1 cellular context compared by ENCODE assay signal in the genomic region with DNA sequence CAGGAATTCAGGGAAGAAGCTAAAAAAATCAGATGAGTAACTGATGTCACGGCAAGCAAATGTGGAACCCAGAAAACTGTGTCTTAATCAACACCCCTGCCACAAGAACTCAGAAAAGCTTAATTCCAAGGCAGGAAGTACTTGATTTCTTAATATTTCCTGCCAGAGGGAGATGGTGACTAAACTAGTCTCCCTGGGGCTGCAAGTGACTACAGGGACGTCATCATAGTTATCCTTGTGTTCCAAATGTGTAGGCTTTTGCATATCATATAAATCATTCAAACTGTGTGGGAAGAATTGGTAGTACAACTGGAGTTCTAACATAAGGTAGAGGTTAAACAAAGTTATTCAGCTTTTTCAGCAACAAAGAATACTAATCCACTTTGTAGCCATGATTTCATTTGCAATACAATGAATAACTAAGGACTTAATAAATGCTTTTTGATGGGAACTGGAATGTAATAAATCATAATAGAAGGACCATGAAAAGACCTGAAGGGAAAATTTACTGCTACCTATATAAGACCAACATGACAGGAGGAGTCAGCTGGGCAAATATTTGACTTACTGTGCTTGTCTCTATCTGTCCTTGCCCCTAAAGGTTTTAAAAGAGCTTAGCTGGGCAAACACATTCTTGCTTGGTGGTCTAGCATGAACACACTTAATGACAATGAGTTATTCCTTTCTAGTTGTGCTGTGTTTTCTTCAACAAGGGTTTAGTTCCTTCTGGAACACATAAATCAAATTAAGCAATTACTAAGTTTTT.
TF ChIP-seq lines count a peak whose summit lies in the region.

No MANE protein-coding gene starts in this region.

TF ChIP-seq in HepG2, 621 proteins besides CTCF, POLR2A, EP300 and RAD21 (continued from another document):
- TF ChIP-seq ARID5B (CRISPR knock-in tag; IDR thresholded peaks at IDR 0.05) (0 out of 2 replicates have a peak, but pooled peaks have one; percentile 25), SAP130 (CRISPR knock-in tag; IDR thresholded peaks at IDR 0.05; ENCODE audit: low read depth) (peak; percentile 47; the same call in 1 of the 2 replicates), EZH2 (conservative IDR thresholded peaks at IDR 0.05; ENCODE audit: low read depth, low read length) (no peak), TGIF2 (CRISPR knock-in tag; IDR thresholded peaks at IDR 0.05) (peak; percentile 73; the same call in 1 of the 2 replicates), SOX13 (IDR thresholded peaks at IDR 0.05) (no peak), SOX13 (CRISPR knock-in tag; conservative IDR thresholded peaks at IDR 0.05 in 1 of 2, IDR thresholded peaks at IDR 0.05 in 1 of 2) (peak in 1 of 2 experiments; percentile 41; a peak in 1 of 4 replicates), DMAP1 (CRISPR knock-in tag; IDR thresholded peaks at IDR 0.05) (no peak), ZMAT3 (CRISPR knock-in tag; conservative IDR thresholded peaks at IDR 0.05) (no peak), PITX1 (CRISPR knock-in tag; IDR thresholded peaks at IDR 0.05) (0 out of 2 replicates have a peak, but pooled peaks have one; percentile 29), ZNF652 (CRISPR knock-in tag; IDR thresholded peaks at IDR 0.05; ENCODE audit: borderline replicate concordance, low read depth) (no peak), ISL2 (CRISPR knock-in tag; IDR thresholded peaks at IDR 0.05) (peak; percentile 32; the same call in 1 of the 2 replicates), FOXA3 (CRISPR knock-in tag; IDR thresholded peaks at IDR 0.05) (peak; percentile 34; the same call in 1 of the 2 replicates), FOXA1 (IDR thresholded peaks at IDR 0.05) (no peak), FOXA1 (CRISPR knock-in tag; IDR thresholded peaks at IDR 0.05) (0 out of 2 replicates have a peak, but pooled peaks have one; percentile 20), GATAD2A (CRISPR knock-in tag; IDR thresholded peaks at IDR 0.05) (0 out of 2 replicates have a peak, but pooled peaks have one; percentile 25), ZMYM4 (CRISPR knock-in tag; IDR thresholded peaks at IDR 0.05) (peak; percentile 26; the same call in 1 of the 2 replicates)
- TF ChIP-seq, protein P1, sequence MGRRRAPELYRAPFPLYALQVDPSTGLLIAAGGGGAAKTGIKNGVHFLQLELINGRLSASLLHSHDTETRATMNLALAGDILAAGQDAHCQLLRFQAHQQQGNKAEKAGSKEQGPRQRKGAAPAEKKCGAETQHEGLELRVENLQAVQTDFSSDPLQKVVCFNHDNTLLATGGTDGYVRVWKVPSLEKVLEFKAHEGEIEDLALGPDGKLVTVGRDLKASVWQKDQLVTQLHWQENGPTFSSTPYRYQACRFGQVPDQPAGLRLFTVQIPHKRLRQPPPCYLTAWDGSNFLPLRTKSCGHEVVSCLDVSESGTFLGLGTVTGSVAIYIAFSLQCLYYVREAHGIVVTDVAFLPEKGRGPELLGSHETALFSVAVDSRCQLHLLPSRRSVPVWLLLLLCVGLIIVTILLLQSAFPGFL (CRISPR knock-in tag; IDR thresholded peaks at IDR 0.05) = no peak
- TF ChIP-seq, protein P2, sequence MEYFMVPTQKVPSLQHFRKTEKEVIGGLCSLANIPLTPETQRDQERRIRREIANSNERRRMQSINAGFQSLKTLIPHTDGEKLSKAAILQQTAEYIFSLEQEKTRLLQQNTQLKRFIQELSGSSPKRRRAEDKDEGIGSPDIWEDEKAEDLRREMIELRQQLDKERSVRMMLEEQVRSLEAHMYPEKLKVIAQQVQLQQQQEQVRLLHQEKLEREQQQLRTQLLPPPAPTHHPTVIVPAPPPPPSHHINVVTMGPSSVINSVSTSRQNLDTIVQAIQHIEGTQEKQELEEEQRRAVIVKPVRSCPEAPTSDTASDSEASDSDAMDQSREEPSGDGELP (IDR thresholded peaks at IDR 0.05; ENCODE audit: borderline replicate concordance, low read depth) = peak; percentile 85
